ENCODE assay signal across 34 cellular contexts in the genomic region with DNA sequence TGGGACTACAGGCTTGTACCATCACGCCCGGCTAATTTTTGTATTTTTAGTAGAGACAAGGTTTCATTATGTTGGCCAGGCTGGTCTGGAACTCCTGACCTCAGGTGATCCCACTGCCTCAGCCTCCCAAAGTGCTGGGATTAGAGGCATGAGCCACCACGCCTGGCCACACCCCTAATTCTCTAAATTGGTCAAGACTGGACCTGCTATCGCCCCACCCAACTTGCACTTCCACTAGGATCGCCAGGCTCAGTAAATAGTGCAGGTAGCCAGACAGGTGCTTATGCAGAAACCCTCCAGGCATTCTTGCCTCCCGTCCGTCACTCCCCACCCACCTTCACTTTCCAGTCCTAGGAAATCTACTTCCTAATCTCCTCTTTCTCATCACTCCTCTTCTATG.
"Had no signal": no experiment of that assay in that cellular context is flagged by ENCODE, and none has a peak within 500 bp of the region (broad histone marks: within the 10 kb centered on the region; RNA-seq: fewer than 3 reads in every experiment).

No MANE protein-coding gene starts in this region.

- H3K27ac ChIP-seq: adrenal gland, body of pancreas, brain microvascular endothelial cell, breast epithelium had no signal

- H3K4me1 Mint-ChIP-seq: activated B cell treated with CpG ODN at 0.5 μM for 24 hours; activated CD4-positive, alpha-beta T cell treated with anti-CD3 and anti-CD28 coated beads, Interleukin-2, amount 10 ng/mL, durations not matched to agents 24 days and 14 days; activated naive CD8-positive, alpha-beta T cell treated with anti-CD3 and anti-CD28 coated beads for 36 hours; activated T-helper 17 cell treated with anti-CD3 and anti-CD28 coated beads, Interleukin-2, amount 50 U/mL, for 72 hours had no signal

- H3K27me3 Mint-ChIP-seq: activated B cell treated with CpG ODN at 0.5 μM for 24 hours; activated CD4-positive, alpha-beta T cell treated with anti-CD3 and anti-CD28 coated beads, Interleukin-2, amount 10 ng/mL, durations not matched to agents 24 days and 14 days; activated naive CD8-positive, alpha-beta T cell treated with anti-CD3 and anti-CD28 coated beads for 36 hours had no signal

- H3K36me3 Mint-ChIP-seq: activated CD4-positive, alpha-beta memory T cell treated with anti-CD3 and anti-CD28 coated beads for 36 hours; activated naive CD4-positive, alpha-beta T cell treated with anti-CD3 and anti-CD28 coated beads, Interleukin-2, amount 50 U/mL, for 72 hours; activated naive CD8-positive, alpha-beta T cell treated with anti-CD3 and anti-CD28 coated beads for 36 hours had no signal

- ATAC-seq: activated CD8-positive, alpha-beta T cell treated with anti-CD3 and anti-CD28 coated beads for 36 hours; activated naive CD4-positive, alpha-beta T cell treated with anti-CD3 and anti-CD28 coated beads, Interleukin-2, amount 50 U/mL, for 72 hours; activated T-cell treated with anti-CD3 and anti-CD28 coated beads, Interleukin-2, amount 50 U/mL, for 4 hours; activated T-cell treated with anti-CD3 and anti-CD28 coated beads, Interleukin-2, amount 50 U/mL, for 72 hours; activated T-helper 17 cell treated with anti-CD3 and anti-CD28 coated beads, Interleukin-2, amount 50 U/mL, for 72 hours; body of pancreas had no signal

- H3K4me3 Mint-ChIP-seq: activated B cell treated with CpG ODN at 0.5 μM for 24 hours; activated CD4-positive, alpha-beta memory T cell treated with anti-CD3 and anti-CD28 coated beads for 36 hours; activated CD4-positive, alpha-beta T cell treated with anti-CD3 and anti-CD28 coated beads, Interleukin-2, amount 10 ng/mL, durations not matched to agents 24 days and 14 days; activated CD8-positive, alpha-beta T cell treated with anti-CD3 and anti-CD28 coated beads for 36 hours; activated naive CD4-positive, alpha-beta T cell treated with anti-CD3 and anti-CD28 coated beads for 36 hours; activated naive CD8-positive, alpha-beta T cell treated with anti-CD3 and anti-CD28 coated beads for 36 hours; activated T-cell treated with anti-CD3 and anti-CD28 coated beads, Interleukin-2, amount 50 U/mL, for 4 hours; activated T-cell treated with anti-CD3 and anti-CD28 coated beads, Interleukin-2, amount 50 U/mL, for 72 hours; activated T-helper 1 cell treated with anti-CD3 and anti-CD28 coated beads, Interleukin-12 subunit alpha, Interleukin-12 subunit beta, Interleukin-2, Interleukin-4 antibody, amounts not matched to agents 30 ng/mL and 10 ng/mL and 1 ng/mL, durations not matched to agents 14 hours and 24 hours and 36 hours; activated T-helper 17 cell treated with anti-CD3 and anti-CD28 coated beads, Interleukin-2, amount 50 U/mL, for 72 hours; T-helper 1 cell treated with Interleukin-12 subunit alpha and Interleukin-12 subunit beta and Interleukin-4 antibody, amounts not matched to agents 30 μg/mL and 1 μg/mL, for 36 hours; T-helper 2 cell treated with Interferon-gamma antibody and Interleukin-4, amounts not matched to agents 5 μg/mL and 100 μg/mL, for 36 hours had no signal

- H3K9me3 Mint-ChIP-seq: activated B cell treated with CpG ODN at 0.5 μM for 24 hours; activated CD4-positive, alpha-beta memory T cell treated with anti-CD3 and anti-CD28 coated beads for 36 hours; activated CD4-positive, alpha-beta T cell treated with anti-CD3 and anti-CD28 coated beads, Interleukin-2, amount 10 ng/mL, durations not matched to agents 24 days and 14 days; activated CD8-positive, alpha-beta T cell treated with anti-CD3 and anti-CD28 coated beads for 36 hours; activated naive CD4-positive, alpha-beta T cell treated with anti-CD3 and anti-CD28 coated beads for 36 hours; activated naive CD8-positive, alpha-beta T cell treated with anti-CD3 and anti-CD28 coated beads for 36 hours; activated T-cell treated with anti-CD3 and anti-CD28 coated beads, Interleukin-2, amount 50 U/mL, for 4 hours; activated T-helper 1 cell treated with anti-CD3 and anti-CD28 coated beads, Interleukin-12 subunit alpha, Interleukin-12 subunit beta, Interleukin-2, Interleukin-4 antibody, amounts not matched to agents 30 ng/mL and 10 ng/mL and 1 ng/mL, durations not matched to agents 14 hours and 24 hours and 36 hours; activated T-helper 17 cell treated with anti-CD3 and anti-CD28 coated beads, Interleukin-2, amount 50 U/mL, for 72 hours; T-helper 1 cell treated with Interleukin-12 subunit alpha and Interleukin-12 subunit beta and Interleukin-4 antibody, amounts not matched to agents 30 μg/mL and 1 μg/mL, for 36 hours had no signal

- H3K9me3 ChIP-seq: adrenal gland, body of pancreas, breast epithelium had no signal

- H3K27me3 ChIP-seq: adrenal gland, body of pancreas, brain microvascular endothelial cell, breast epithelium had no signal

- H3K4me1 ChIP-seq: adrenal gland, body of pancreas, breast epithelium had no signal

- H3K36me3 ChIP-seq: adrenal gland, brain microvascular endothelial cell, breast epithelium had no signal

- DNase-seq: activated B cell treated with CpG ODN at 0.5 μM for 24 hours; activated CD4-positive, alpha-beta memory T cell treated with anti-CD3 and anti-CD28 coated beads for 36 hours; activated CD4-positive, alpha-beta T cell treated with anti-CD3 and anti-CD28 coated beads for 4 hours; activated CD4-positive, alpha-beta T cell treated with anti-CD3 and anti-CD28 coated beads, Interleukin-2, amount 10 ng/mL, durations not matched to agents 24 days and 14 days; activated CD4-positive, alpha-beta T cell treated with anti-CD3 and anti-CD28 coated beads, Interleukin-2, amount 50 U/mL, for 1 hour; activated CD4-positive, alpha-beta T cell treated with anti-CD3 and anti-CD28 coated beads, Interleukin-2, amount 50 U/mL, for 4 hours; activated CD4-positive, CD25-positive, alpha-beta regulatory T cell treated with anti-CD3 and anti-CD28 coated beads, Interleukin-2, amount 50 U/mL, for 72 hours; activated CD8-positive, alpha-beta memory T cell treated with anti-CD3 and anti-CD28 coated beads, Interleukin-2, amount 50 U/mL, for 4 hours; activated CD8-positive, alpha-beta T cell treated with anti-CD3 and anti-CD28 coated beads for 36 hours; activated effector memory CD4-positive, alpha-beta T cell treated with anti-CD3 and anti-CD28 coated beads, Interleukin-2, amount 50 U/mL, for 16 hours; activated gamma-delta T cell treated with Interleukin-2 at 50 U/mL for 16 hours; activated naive CD4-positive, alpha-beta T cell; activated naive CD4-positive, alpha-beta T cell treated with anti-CD3 and anti-CD28 coated beads for 36 hours; activated naive CD4-positive, alpha-beta T cell treated with anti-CD3 and anti-CD28 coated beads, Interleukin-2, amount 50 U/mL, for 16 hours; activated naive CD8-positive, alpha-beta T cell treated with anti-CD3 and anti-CD28 coated beads for 36 hours; activated T-cell treated with anti-CD3 and anti-CD28 coated beads for 4 hours; activated T-cell treated with anti-CD3 and anti-CD28 coated beads, Interleukin-2, amount 50 U/mL, for 1 hour; activated T-cell treated with anti-CD3 and anti-CD28 coated beads, Interleukin-2, amount 50 U/mL, for 4 hours; activated T-cell treated with anti-CD3 and anti-CD28 coated beads, Interleukin-2, amount 50 U/mL, for 72 hours; adrenal gland; amniotic stem cell; aorta; body of pancreas; brain microvascular endothelial cell; central memory CD4-positive, alpha-beta T cell; T-helper 1 cell; T-helper 2 cell; T-helper 9 cell had no signal

- H3K27ac Mint-ChIP-seq: activated B cell treated with CpG ODN at 0.5 μM for 24 hours; activated CD4-positive, alpha-beta memory T cell treated with anti-CD3 and anti-CD28 coated beads for 36 hours; activated CD4-positive, alpha-beta T cell treated with anti-CD3 and anti-CD28 coated beads, Interleukin-2, amount 10 ng/mL, durations not matched to agents 24 days and 14 days; activated CD8-positive, alpha-beta T cell treated with anti-CD3 and anti-CD28 coated beads for 36 hours; activated naive CD4-positive, alpha-beta T cell treated with anti-CD3 and anti-CD28 coated beads for 36 hours; activated naive CD4-positive, alpha-beta T cell treated with anti-CD3 and anti-CD28 coated beads, Interleukin-2, amount 50 U/mL, for 72 hours; activated naive CD8-positive, alpha-beta T cell treated with anti-CD3 and anti-CD28 coated beads for 36 hours; activated T-cell treated with anti-CD3 and anti-CD28 coated beads, Interleukin-2, amount 50 U/mL, for 72 hours; activated T-helper 1 cell treated with anti-CD3 and anti-CD28 coated beads, Interleukin-12 subunit alpha, Interleukin-12 subunit beta, Interleukin-2, Interleukin-4 antibody, amounts not matched to agents 30 ng/mL and 10 ng/mL and 1 ng/mL, durations not matched to agents 14 hours and 24 hours and 36 hours; activated T-helper 17 cell treated with anti-CD3 and anti-CD28 coated beads, Interleukin-2, amount 50 U/mL, for 72 hours; T-helper 1 cell treated with Interleukin-12 subunit alpha and Interleukin-12 subunit beta and Interleukin-4 antibody, amounts not matched to agents 30 μg/mL and 1 μg/mL, for 36 hours; T-helper 2 cell treated with Interferon-gamma antibody and Interleukin-4, amounts not matched to agents 5 μg/mL and 100 μg/mL, for 36 hours had no signal

- H3K4me3 ChIP-seq: adrenal gland, body of pancreas, breast epithelium had no signal
